ENCODE assay signal across 8 cellular contexts in the genomic region with DNA sequence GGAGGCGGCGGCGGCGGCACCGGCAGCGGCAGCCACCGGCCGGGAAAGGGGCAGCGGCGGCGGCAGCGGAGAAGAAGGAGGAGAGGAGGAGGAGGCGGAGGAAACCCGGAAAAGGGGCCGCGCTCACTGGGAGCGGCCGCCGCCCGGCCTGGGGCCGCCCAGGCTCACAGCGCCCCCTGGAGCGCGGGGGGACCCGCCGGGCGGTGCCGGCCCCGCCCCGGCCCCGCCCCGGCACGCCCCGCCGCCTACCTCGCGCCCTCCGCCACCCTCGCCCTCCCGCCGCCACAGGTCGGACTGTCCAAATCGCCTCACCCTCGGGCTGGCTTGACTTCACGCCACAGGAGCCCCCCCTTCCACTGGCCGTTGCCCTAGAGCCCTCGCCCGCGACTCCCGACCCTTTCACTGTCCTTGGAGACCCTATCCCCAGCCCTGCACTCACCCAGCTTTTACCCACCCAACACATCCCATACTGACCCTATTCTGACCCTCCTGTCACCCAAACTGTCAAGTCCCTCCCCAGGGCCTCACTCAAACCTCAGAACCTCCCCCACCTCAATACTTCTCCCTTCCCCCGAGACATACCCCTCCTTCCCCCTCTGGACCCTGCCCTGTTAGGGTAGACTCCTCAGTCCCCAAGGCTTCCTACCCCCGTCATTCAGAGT. TPM values are rescaled to one million over a fixed set of nuclear protein-coding genes. Genes with fewer than 3 reads are reported as not detected.
DNase-seq lines count a peak whose midpoint lies in the region; ATAC-seq and TF ChIP-seq lines count a peak whose summit lies in the region.

A gene (minus strand): TSS at position 85 of the 662 bp plus-strand sequence. CDS start 370 bp downstream, outside the sequence.

- H3K27me3 Mint-ChIP-seq in mesothelial cell of epicardium (ENCODE audit: low read depth), result peaks cover 11% of the 10 kb centered on the region

- no peak for DNase-seq in BJ (ENCODE audit: low read depth)
- peak; percentile 94 for DNase-seq in GM19238 (ENCODE audit: insufficient read length, low spot score)
- peak; percentile 54 to 62 for DNase-seq in NOMO-1 (lab: John Stamatoyannopoulos, UW; ENCODE audit: unreplicated experiment in 2 of 2)
- DNase-seq in activated CD8-positive, alpha-beta memory T cell treated with anti-CD3 and anti-CD28 coated beads, Interleukin-2, amount 50 U/mL, for 24 hours (ENCODE audit: extremely low read depth), result peak; percentile 30
- DNase-seq in mesothelial cell of epicardium (ENCODE audit: low spot score in 2 of 2, unreplicated experiment in 2 of 2), result peak; percentile 56 to 64
- peak; percentile 61 to 71 for DNase-seq in stimulated activated CD8-positive, alpha-beta memory T cell treated with anti-CD3 and anti-CD28 coated beads, Interleukin-15, amount 100 ng/mL, for 48 hours (ENCODE audit: low read depth in 2 of 2)

- H3K36me3 ChIP-seq in BJ (ENCODE audit: control insufficient read depth, insufficient read depth, low read length), result no peaks in the 10 kb centered on the region

- H3K4me3 ChIP-seq in BJ (ENCODE audit: low read depth, low read length), result peak within 1 kb of the TSS; percentile 54

- peaks cover 1% of the 10 kb centered on the region; the same call in 1 of the 2 replicates for H3K27me3 ChIP-seq in BJ (ENCODE audit: control insufficient read depth, insufficient read depth, low read length)

- peak within 1 kb of the TSS; percentile 81 for H3K4me3 Mint-ChIP-seq in mesothelial cell of epicardium

- H3K36me3 Mint-ChIP-seq in mesothelial cell of epicardium, result peaks cover 11% of the 10 kb centered on the region

- peaks cover 16% of the 10 kb centered on the region for H3K4me1 Mint-ChIP-seq in mesothelial cell of epicardium

- in situ Hi-C loops in endometrial microvascular endothelial cells (cut with HindIII; ENCODE audit: inconsistent ontology term, low pct_unique_long_range_greater_than_20kb, low sequenced_read_pairs), result no loop called here

- CTCF ChIA-PET in BJ (lab: Yijun Ruan, JAX), result interaction anchor here (0.7 to 1.9 kb wide), 3 partner anchors 8 to 51 kb away, joined by 3 to 5 read pairs (median 3); no protein-coding TSS in a partner anchor

- TF ChIP-seq CTCF in BJ (IDR thresholded peaks at IDR 0.05; ENCODE audit: insufficient read depth, low read depth, low read length) (no peak), mesothelial cell of epicardium (IDR thresholded peaks at IDR 0.05; ENCODE audit: unreplicated experiment) (no peak)

- H3K27ac Mint-ChIP-seq in mesothelial cell of epicardium, result peak within 1 kb of the TSS; percentile 78

- peak; percentile 90 for ATAC-seq in HG03442 (IDR thresholded peaks at IDR 0.05; ENCODE audit: unreplicated experiment)

- H3K9me3 Mint-ChIP-seq in mesothelial cell of epicardium, result no peaks in the 10 kb centered on the region

- POLR2A ChIA-PET in BJ (lab: Charles Lee), result no interaction called here

RNA-seq across cellular contexts. Expression of the gene that starts here (rescaled TPM):
- 22.5 and 32.8 TPM in 2 replicates for polyA plus RNA-seq in BJ (2011; rRNA removed)
- polyA minus RNA-seq in BJ (2011; rRNA and poly(A)+ RNA removed), result 39.1 and 55.2 TPM in 2 replicates
- total RNA-seq in endometrial microvascular endothelial cells (ENCODE audit: inconsistent ontology term), result 39.8 TPM
- total RNA-seq in mesothelial cell of epicardium, result 76.8 to 80.9 TPM (median 79.3 TPM) in 3 replicates
